ENCODE assay signal across 8 cellular contexts in the genomic region with DNA sequence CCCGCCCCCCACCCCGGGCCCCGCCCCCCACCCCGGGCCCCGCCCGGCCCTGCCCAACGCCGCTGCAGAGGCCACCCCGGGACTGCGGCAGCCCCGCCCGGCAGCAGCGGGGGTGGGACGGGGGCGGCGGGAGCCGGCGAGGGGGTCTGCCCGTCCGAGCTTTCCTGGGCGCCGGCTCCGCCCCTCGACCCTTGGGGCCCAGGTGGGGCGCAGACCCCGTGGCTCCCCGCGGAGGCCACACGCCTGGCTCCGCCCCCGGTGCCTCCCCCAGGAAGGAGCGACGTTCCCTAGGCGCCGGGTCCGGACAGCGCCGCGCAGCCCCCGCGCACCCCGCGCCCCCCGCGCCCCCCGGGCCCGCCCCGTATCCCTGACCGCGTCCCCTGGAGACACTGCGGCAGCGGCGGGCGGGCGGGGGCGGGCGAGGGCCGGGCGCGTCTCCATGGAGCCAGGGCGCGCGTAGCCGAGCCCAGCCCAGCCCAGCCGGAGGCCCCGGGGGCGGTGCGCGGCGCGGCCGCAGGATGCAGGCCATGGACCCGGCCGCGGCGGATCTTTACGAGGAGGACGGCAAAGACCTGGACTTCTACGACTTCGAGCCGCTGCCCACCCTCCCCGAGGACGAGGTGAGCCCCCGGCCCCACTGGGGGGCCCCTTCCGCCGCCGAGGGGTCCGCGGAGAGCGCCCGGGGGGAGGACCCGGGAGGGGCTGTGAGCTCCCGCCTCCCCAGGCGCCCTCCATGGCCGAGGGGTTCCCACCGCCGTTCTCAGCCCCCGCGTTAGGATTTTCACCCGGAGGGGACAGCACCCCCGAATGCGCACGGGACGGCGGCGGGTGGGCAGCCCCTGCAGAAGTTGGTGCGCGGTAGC. TPM values are rescaled to one million over a fixed set of nuclear protein-coding genes. Genes with fewer than 3 reads are reported as not detected.
DNase-seq lines count a peak whose midpoint lies in the region; ATAC-seq and TF ChIP-seq lines count a peak whose summit lies in the region.

Gene KNDC1 (plus strand): TSS at position 270 of the 863 bp plus-strand sequence. CDS start 249 bp downstream, at position 519.

- no peaks in the 10 kb centered on the region for H3K9me3 ChIP-seq in adrenal gland (replicated peaks in 1 of 3)
- H3K9me3 ChIP-seq in iPS DF 6.9 (ENCODE audit: control insufficient read depth, insufficient read depth, low read length), result no peaks in the 10 kb centered on the region
- H3K9me3 ChIP-seq in skeletal muscle tissue (ENCODE audit: control insufficient read depth in 3 of 3, low read length in 3 of 3), result no peaks in the 10 kb centered on the region

- peak in 1 of 2 donors; percentile 58 for TF ChIP-seq POLR2A in adrenal gland (IDR thresholded peaks at IDR 0.05)

- no peaks in the 10 kb centered on the region for H3K36me3 ChIP-seq in adrenal gland (replicated peaks in 1 of 2)
- H3K36me3 ChIP-seq in iPS DF 6.9 (ENCODE audit: control insufficient read depth, insufficient read depth, low read length), result no peaks in the 10 kb centered on the region; the same call in 1 of the 2 replicates
- H3K36me3 ChIP-seq in skeletal muscle tissue (ENCODE audit: control insufficient read depth in 3 of 3, insufficient read depth in 3 of 3, low read length in 3 of 3), result no peaks in the 10 kb centered on the region

- peak within 1 kb of the TSS in 3 of 4 donors; percentile 59 to 86 (median 62) for H3K4me3 ChIP-seq in adrenal gland
- H3K4me3 ChIP-seq in iPS DF 6.9 (ENCODE audit: low read length), result peak within 1 kb of the TSS; percentile 48; the same call in 1 of the 2 replicates
- H3K4me3 ChIP-seq in skeletal muscle tissue (ENCODE audit: low read length in 3 of 3), result peak within 1 kb of the TSS in 2 of 3 donors; percentile 6 to 7

- no peak for ATAC-seq in GM19328 (IDR thresholded peaks at IDR 0.05; ENCODE audit: unreplicated experiment)

- H3K4me1 Mint-ChIP-seq in activated naive CD4-positive, alpha-beta T cell treated with anti-CD3 and anti-CD28 coated beads, Interleukin-2, amount 50 U/mL, for 24 hours, result no peaks in the 10 kb centered on the region
- no peaks in the 10 kb centered on the region for H3K4me1 Mint-ChIP-seq in activated naive CD4-positive, alpha-beta T cell treated with anti-CD3 and anti-CD28 coated beads for 36 hours (ENCODE audit: low read depth)
- H3K4me1 Mint-ChIP-seq in activated CD4-positive, alpha-beta T cell treated with anti-CD3 and anti-CD28 coated beads, Interleukin-2, amount 10 ng/mL, durations not matched to agents 7 days and 5 days, result no peaks in the 10 kb centered on the region

- H3K36me3 Mint-ChIP-seq in activated naive CD4-positive, alpha-beta T cell treated with anti-CD3 and anti-CD28 coated beads, Interleukin-2, amount 50 U/mL, for 24 hours, result no peaks in the 10 kb centered on the region
- H3K36me3 Mint-ChIP-seq in activated naive CD4-positive, alpha-beta T cell treated with anti-CD3 and anti-CD28 coated beads for 36 hours (ENCODE audit: low read depth), result no peaks in the 10 kb centered on the region
- no peaks in the 10 kb centered on the region for H3K36me3 Mint-ChIP-seq in activated CD4-positive, alpha-beta T cell treated with anti-CD3 and anti-CD28 coated beads, Interleukin-2, amount 10 ng/mL, durations not matched to agents 7 days and 5 days (ENCODE audit: low read depth)

- CTCF ChIA-PET in activated naive CD4-positive, alpha-beta T cell treated with anti-CD3 and anti-CD28 coated beads for 36 hours (lab: Charles Lee), result no interaction called here
- CTCF ChIA-PET in activated CD4-positive, alpha-beta T cell treated with anti-CD3 and anti-CD28 coated beads, Interleukin-2, amount 10 ng/mL, durations not matched to agents 7 days and 5 days (lab: Charles Lee), result interaction anchor here (0.7 kb wide), 1 partner anchor 90 kb away, joined by 3 read pairs; no protein-coding TSS in a partner anchor

- no peaks in the 10 kb centered on the region for H3K27me3 ChIP-seq in adrenal gland
- H3K27me3 ChIP-seq in iPS DF 6.9 (ENCODE audit: control insufficient read depth, insufficient read depth, low read length), result no peaks in the 10 kb centered on the region
- H3K27me3 ChIP-seq in skeletal muscle tissue (ENCODE audit: control insufficient read depth in 3 of 3, insufficient read depth in 3 of 3, low read length in 3 of 3), result peaks cover 58 to 74% (median 62%) of the 10 kb centered on the region in 3 donors

- H3K4me1 ChIP-seq in adrenal gland (replicated peaks in 1 of 2), result peaks cover 37 to 48% of the 10 kb centered on the region in 2 donors
- peaks cover 5% of the 10 kb centered on the region; the same call in 1 of the 2 replicates for H3K4me1 ChIP-seq in iPS DF 6.9 (ENCODE audit: control insufficient read depth, insufficient read depth, low read length)
- H3K4me1 ChIP-seq in skeletal muscle tissue (ENCODE audit: control insufficient read depth in 3 of 3, insufficient read depth in 3 of 3, low read length in 3 of 3), result peaks cover 8 to 24% (median 15%) of the 10 kb centered on the region in 3 donors

- no peak for DNase-seq in activated naive CD4-positive, alpha-beta T cell treated with anti-CD3 and anti-CD28 coated beads for 36 hours
- DNase-seq in adrenal gland (peak; percentile 51 to 74 (median 65)), iPS DF 6.9 (ENCODE audit: low read depth, low spot score) (no peak), DMS153 treated with DMSO at 0.1 percent for 48 hours (lab: John Stamatoyannopoulos, UW; ENCODE audit: unreplicated experiment) (no peak)
- DNase-seq in activated CD4-positive, alpha-beta T cell treated with anti-CD3 and anti-CD28 coated beads, Interleukin-2, amount 10 ng/mL, durations not matched to agents 7 days and 5 days, result no peak

- TF ChIP-seq CTCF in adrenal gland (IDR thresholded peaks at IDR 0.05), result no peak

- intact Hi-C loops in activated naive CD4-positive, alpha-beta T cell treated with anti-CD3 and anti-CD28 coated beads for 36 hours (cut with micrococcal nuclease), result no loop called here
- intact Hi-C loops in adrenal gland (cut with DNase I), result loop anchor here in 1 of 2 donors (10.0 kb wide), 1 partner anchor 75 kb away; the partner anchor contains the start of genes UTF1 and VENTX

- H3K27ac ChIP-seq in adrenal gland, result peak within 1 kb of the TSS; percentile 69 to 91 (median 84)
- no peak within 1 kb of the TSS for H3K27ac ChIP-seq in iPS DF 6.9 (ENCODE audit: low read length)
- H3K27ac ChIP-seq in skeletal muscle tissue (ENCODE audit: low read depth, low read length), result no peak within 1 kb of the TSS

- H3K27ac Mint-ChIP-seq in activated naive CD4-positive, alpha-beta T cell treated with anti-CD3 and anti-CD28 coated beads, Interleukin-2, amount 50 U/mL, for 24 hours, result no peak within 1 kb of the TSS
- no peak within 1 kb of the TSS for H3K27ac Mint-ChIP-seq in activated naive CD4-positive, alpha-beta T cell treated with anti-CD3 and anti-CD28 coated beads for 36 hours
- no peak within 1 kb of the TSS for H3K27ac Mint-ChIP-seq in activated CD4-positive, alpha-beta T cell treated with anti-CD3 and anti-CD28 coated beads, Interleukin-2, amount 10 ng/mL, durations not matched to agents 7 days and 5 days

- H3K27me3 Mint-ChIP-seq in activated naive CD4-positive, alpha-beta T cell treated with anti-CD3 and anti-CD28 coated beads, Interleukin-2, amount 50 U/mL, for 24 hours, result peaks cover 8% of the 10 kb centered on the region
- peaks cover 18% of the 10 kb centered on the region for H3K27me3 Mint-ChIP-seq in activated naive CD4-positive, alpha-beta T cell treated with anti-CD3 and anti-CD28 coated beads for 36 hours (ENCODE audit: low read depth)
- H3K27me3 Mint-ChIP-seq in activated CD4-positive, alpha-beta T cell treated with anti-CD3 and anti-CD28 coated beads, Interleukin-2, amount 10 ng/mL, durations not matched to agents 7 days and 5 days, result peaks cover 14% of the 10 kb centered on the region

- no peak within 1 kb of the TSS for H3K9ac ChIP-seq in skeletal muscle tissue (ENCODE audit: low read depth in 1 of 3, low read length in 3 of 3)

- WGBS in adrenal gland, 4 donors, result 0 to 3% (median 1%) methylated on average over 1 to 102 of the region's 108 CpGs
- WGBS in iPS DF 6.9 (ENCODE audit: insufficient coverage, insufficient read length), result no CpG with 5 or more reads among the region's 108 CpGs

- peak within 1 kb of the TSS; percentile 73 for H3K4me3 Mint-ChIP-seq in activated naive CD4-positive, alpha-beta T cell treated with anti-CD3 and anti-CD28 coated beads, Interleukin-2, amount 50 U/mL, for 24 hours
- no peak within 1 kb of the TSS for H3K4me3 Mint-ChIP-seq in activated naive CD4-positive, alpha-beta T cell treated with anti-CD3 and anti-CD28 coated beads for 36 hours
- no peak within 1 kb of the TSS for H3K4me3 Mint-ChIP-seq in activated CD4-positive, alpha-beta T cell treated with anti-CD3 and anti-CD28 coated beads, Interleukin-2, amount 10 ng/mL, durations not matched to agents 7 days and 5 days

- no peaks in the 10 kb centered on the region for H3K9me3 Mint-ChIP-seq in activated naive CD4-positive, alpha-beta T cell treated with anti-CD3 and anti-CD28 coated beads, Interleukin-2, amount 50 U/mL, for 24 hours
- no peaks in the 10 kb centered on the region for H3K9me3 Mint-ChIP-seq in activated naive CD4-positive, alpha-beta T cell treated with anti-CD3 and anti-CD28 coated beads for 36 hours
- H3K9me3 Mint-ChIP-seq in activated CD4-positive, alpha-beta T cell treated with anti-CD3 and anti-CD28 coated beads, Interleukin-2, amount 10 ng/mL, durations not matched to agents 7 days and 5 days, result no peaks in the 10 kb centered on the region

- POLR2A ChIA-PET in activated CD4-positive, alpha-beta T cell treated with anti-CD3 and anti-CD28 coated beads, Interleukin-2, amount 10 ng/mL, durations not matched to agents 7 days and 5 days (lab: Charles Lee), result no interaction called here

RNA-seq across cellular contexts. Expression of gene KNDC1, which starts in this region (rescaled TPM):
- not detected for total RNA-seq in activated naive CD4-positive, alpha-beta T cell treated with anti-CD3 and anti-CD28 coated beads for 36 hours
- 10 to 100 TPM; 12.2 to 93.4 (median 41.5) TPM for total RNA-seq in adrenal gland
- polyA plus RNA-seq in adrenal gland, result 10 to 100 TPM in 2 of 3 donors, 1 to 10 TPM in 1; 1.0 to 53.2 (median 19.2) TPM
- total RNA-seq in skeletal muscle tissue, result 0.52 TPM
- under 1 TPM; 0.07 to 0.08 TPM for total RNA-seq in activated CD4-positive, alpha-beta T cell treated with anti-CD3 and anti-CD28 coated beads, Interleukin-2, amount 10 ng/mL, durations not matched to agents 7 days and 5 days

Comparison
In these comparisons a context has a peak if more than half of its experiments do, and no peak if none do; other contexts are left out.
1. DNase-seq: peak in adrenal gland (7 of 7); none in activated naive CD4-positive, alpha-beta T cell treated with anti-CD3 and anti-CD28 coated beads for 36 hours (single experiment), iPS DF 6.9 (single experiment), DMS153 treated with DMSO at 0.1 percent for 48 hours (single experiment) and activated CD4-positive, alpha-beta T cell treated with anti-CD3 and anti-CD28 coated beads, Interleukin-2, amount 10 ng/mL, durations not matched to agents 7 days and 5 days (single experiment).
2. H3K27ac ChIP-seq: peak in adrenal gland (5 of 5); none in iPS DF 6.9 (single experiment) and skeletal muscle tissue (single experiment).
3. H3K4me3 ChIP-seq: peak in every context shown above with its lines; median percentile 62 in adrenal gland; 48 in iPS DF 6.9; 6 in skeletal muscle tissue.